In the genomic region with DNA sequence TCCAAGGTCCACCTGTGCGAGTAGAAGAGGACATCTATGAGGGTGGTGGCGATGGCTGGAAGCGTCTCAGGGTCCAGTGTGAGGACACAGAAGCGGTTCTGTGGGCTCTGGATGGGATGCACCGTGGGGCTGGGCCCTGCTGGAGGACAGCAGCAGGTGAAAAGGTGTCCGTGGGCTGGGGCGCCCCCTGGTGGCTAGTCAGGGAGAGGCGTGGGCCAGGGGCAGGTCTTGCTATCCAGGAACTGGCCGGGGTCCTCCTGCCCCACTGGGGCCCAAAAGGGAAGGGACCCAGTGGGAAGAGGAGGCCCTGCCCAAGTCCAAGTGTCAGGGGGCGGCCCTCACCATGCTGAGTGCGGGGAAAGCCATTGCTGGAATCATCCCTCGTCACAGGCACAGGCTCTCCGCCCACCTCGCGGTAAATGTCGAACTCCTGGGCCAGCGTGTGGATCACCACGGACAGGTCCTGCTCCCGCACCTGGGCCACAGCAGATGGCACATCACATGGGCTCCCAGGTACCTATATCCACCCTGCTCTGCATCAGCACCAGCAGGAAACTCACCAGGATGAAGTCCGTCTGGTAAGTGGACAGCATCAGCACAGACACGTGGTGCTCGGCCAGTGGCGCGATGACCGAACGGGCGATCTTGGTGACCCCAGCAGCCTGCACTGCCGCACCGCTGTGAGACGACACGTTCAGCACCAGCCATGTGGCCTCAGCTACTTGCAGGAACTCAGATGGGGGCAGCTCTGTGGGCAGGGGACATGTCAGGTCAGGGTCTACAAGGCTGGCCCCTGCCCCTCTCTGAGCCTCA, we compare ENCODE assay signal across 8 cellular contexts. TPM values are rescaled to one million over a fixed set of nuclear protein-coding genes. Genes with fewer than 3 reads are reported as not detected.
DNase-seq lines count a peak whose midpoint lies in the region; ATAC-seq and TF ChIP-seq lines count a peak whose summit lies in the region.

No MANE protein-coding gene starts in this region.

- H4K91ac ChIP-seq in trophoblast cell (ENCODE audit: low read depth, low read length), result no peak overlapping the region

- H3K36me3 ChIP-seq in OCI-LY1 (ENCODE audit: insufficient read depth, low read length), result no peaks in the 10 kb centered on the region
- H3K36me3 ChIP-seq in trophoblast cell (ENCODE audit: control insufficient read depth in 1 of 2, insufficient read depth in 2 of 2, low read length in 2 of 2), result peaks cover 41 to 48% of the 10 kb centered on the region in 2 experiments
- H3K36me3 ChIP-seq in upper lobe of right lung, result peaks cover 14% of the 10 kb centered on the region

- H2BK5ac ChIP-seq in trophoblast cell (ENCODE audit: low read depth, low read length, poor library complexity), result no peak overlapping the region

- no peak overlapping the region for H2BK120ac ChIP-seq in trophoblast cell (ENCODE audit: insufficient read depth, low read length, poor library complexity)

- no peaks in the 10 kb centered on the region for H4K20me1 ChIP-seq in OCI-LY1 (ENCODE audit: insufficient read depth, low read length)

- H2AFZ ChIP-seq in OCI-LY1 (ENCODE audit: low read length) (no peak overlapping the region), trophoblast cell (ENCODE audit: insufficient read depth, low read length, poor library complexity) (no peak overlapping the region)

- H2AK5ac ChIP-seq in trophoblast cell (ENCODE audit: low read length), result no peak overlapping the region

- no peak overlapping the region for H3K18ac ChIP-seq in trophoblast cell (ENCODE audit: low read length)

- H3K79me2 ChIP-seq in OCI-LY1 (ENCODE audit: insufficient read depth, low read length) (no peaks in the 10 kb centered on the region), trophoblast cell (ENCODE audit: control insufficient read depth, insufficient read depth, low read length, poor library complexity) (peaks cover 6% of the 10 kb centered on the region)

- H3K79me1 ChIP-seq in trophoblast cell (ENCODE audit: low read length), result peaks cover 10% of the 10 kb centered on the region

- H2BK12ac ChIP-seq in trophoblast cell (ENCODE audit: low read length), result no peak overlapping the region

- H3K9ac ChIP-seq in OCI-LY1 (ENCODE audit: low read length) (no peak overlapping the region), trophoblast cell (ENCODE audit: low read length) (no peak overlapping the region)

- intact Hi-C loops in upper lobe of right lung (cut with DNase I), result loop anchor here (5.0 kb wide), 1 partner anchor 100 kb away; a partner anchor contains a TSS

- no peak overlapping the region for H3K27ac ChIP-seq in OCI-LY1 (ENCODE audit: low read depth, low read length, poor library complexity, severe bottlenecking)
- H3K27ac ChIP-seq in trophoblast cell (ENCODE audit: low read depth, low read length), result no peak overlapping the region
- H3K27ac ChIP-seq in upper lobe of right lung, result no peak overlapping the region

- H3F3A ChIP-seq in OCI-LY1 (ENCODE audit: insufficient read depth, low read length), result no peaks in the 10 kb centered on the region

- no peak overlapping the region for H4K8ac ChIP-seq in trophoblast cell (ENCODE audit: low read depth, low read length)

- no peaks in the 10 kb centered on the region for H3K9me3 ChIP-seq in OCI-LY1 (ENCODE audit: low read length)
- peaks cover 5% of the 10 kb centered on the region for H3K9me3 ChIP-seq in trophoblast cell (ENCODE audit: insufficient read depth, low read depth, low read length)
- H3K9me3 ChIP-seq in upper lobe of right lung, result no peaks in the 10 kb centered on the region

- no CpG with 5 or more reads among the region's 31 CpGs for WGBS in trophoblast cell (ENCODE audit: extremely low coverage, insufficient coverage, insufficient read length)

- H3K23ac ChIP-seq in trophoblast cell (ENCODE audit: low read length), result no peak overlapping the region

- in situ Hi-C loops in ACHN (cut with HindIII; ENCODE audit: low pct_ligation_motif_present, low pct_unique_long_range_greater_than_20kb, low sequenced_read_pairs), result no loop called here

- H3K4me2 ChIP-seq in OCI-LY1 (ENCODE audit: low read length) (no peak overlapping the region), trophoblast cell (ENCODE audit: low read length) (no peak overlapping the region)

- no peak overlapping the region for H3K4ac ChIP-seq in trophoblast cell (ENCODE audit: low read depth, low read length)

- H3K14ac ChIP-seq in trophoblast cell (ENCODE audit: low read length), result no peak overlapping the region

- DNase-seq in ACHN (peak; percentile 59), activated T-cell treated with anti-CD3 and anti-CD28 coated beads for 4 hours (peak; percentile 87), fibroblast of mammary gland (ENCODE audit: low read depth) (peak; percentile 45), trophoblast cell (peak; percentile 50 to 77), upper lobe of right lung (peak; percentile 89)

- peaks cover 18% of the 10 kb centered on the region for H3K4me1 ChIP-seq in OCI-LY1 (ENCODE audit: insufficient read depth, low read length, severe bottlenecking)
- H3K4me1 ChIP-seq in trophoblast cell (ENCODE audit: control insufficient read depth in 1 of 2, insufficient read depth in 2 of 2, low read length in 2 of 2), result peaks cover 24 to 29% of the 10 kb centered on the region in 2 experiments
- H3K4me1 ChIP-seq in upper lobe of right lung, result peaks cover 35% of the 10 kb centered on the region

- ATAC-seq in upper lobe of right lung, result peak; percentile 22
- ATAC-seq in HG02981 (IDR thresholded peaks at IDR 0.05; ENCODE audit: unreplicated experiment), result no peak

- H3K9me2 ChIP-seq in OCI-LY1 (ENCODE audit: low read depth, low read length), result no peaks in the 10 kb centered on the region

- H3K4me3 ChIP-seq in GM12875 (ENCODE audit: low read depth, low read length) (no peak overlapping the region), OCI-LY1 (ENCODE audit: low read depth, low read length, poor library complexity, severe bottlenecking) (no peak overlapping the region), fibroblast of mammary gland (ENCODE audit: control insufficient read depth, low read depth, low read length) (no peak overlapping the region), trophoblast cell (ENCODE audit: low read depth, low read length) (no peak overlapping the region), upper lobe of right lung (no peak overlapping the region)

- H3K27me3 ChIP-seq in OCI-LY1 (ENCODE audit: insufficient read depth, low read length), result no peaks in the 10 kb centered on the region
- H3K27me3 ChIP-seq in trophoblast cell (ENCODE audit: insufficient read depth, low read length), result no peaks in the 10 kb centered on the region
- no peaks in the 10 kb centered on the region for H3K27me3 ChIP-seq in upper lobe of right lung

- H4K12ac ChIP-seq in trophoblast cell (ENCODE audit: low read depth, low read length), result no peak overlapping the region

- TF ChIP-seq CTCF in GM12875 (IDR thresholded peaks at IDR 0.05; ENCODE audit: borderline replicate concordance, insufficient read depth, low read depth, low read length) (peak; percentile 96), OCI-LY1 (IDR thresholded peaks at IDR 0.05; ENCODE audit: low read length) (peak; percentile 80), fibroblast of mammary gland (conservative IDR thresholded peaks at IDR 0.05; ENCODE audit: control insufficient read depth, insufficient read depth, low read depth, low read length) (peak; percentile 72), upper lobe of right lung (IDR thresholded peaks at IDR 0.05) (peak; percentile 93)

RNA-seq across cellular contexts. Expression of a gene that starts 2.3 kb away (rescaled TPM):
- 41.1 and 44.2 TPM in 2 replicates for polyA plus RNA-seq in trophoblast cell (2013)
- total RNA-seq in upper lobe of right lung, result 15.9 TPM

RNA-seq across cellular contexts. Expression of a gene that starts 20.4 kb away (rescaled TPM):
- 0.19 and 0.25 TPM in 2 replicates for polyA plus RNA-seq in trophoblast cell (2013)
- 1.6 TPM for total RNA-seq in upper lobe of right lung

RNA-seq across cellular contexts. Expression of a gene that starts 39.7 kb away (rescaled TPM):
- 43.9 and 46.1 TPM in 2 replicates for polyA plus RNA-seq in trophoblast cell (2013)
- total RNA-seq in upper lobe of right lung, result 29.6 TPM

RNA-seq across cellular contexts. Expression of a gene that starts 40.5 kb away (rescaled TPM):
- polyA plus RNA-seq in trophoblast cell (2013), result 1.2 and 1.4 TPM in 2 replicates
- 6.9 TPM for total RNA-seq in upper lobe of right lung
